8 cellular contexts compared by ENCODE assay signal in genomic region chr10:116849271-116850057, GRCh38. TPM values are rescaled to one million over a fixed set of nuclear protein-coding genes. Genes with fewer than 3 reads are reported as not detected.
DNase-seq lines count a peak whose midpoint lies in the region; ATAC-seq and TF ChIP-seq lines count a peak whose summit lies in the region.

Gene ENO4, plus strand, starts transcription at chr10:116849499. Its CDS starts 68 bp downstream, at chr10:116849567.

- H3K4me3 Mint-ChIP-seq in stimulated activated naive B cell treated with anti-CD40 and anti-IgM and Interleukin-4, amounts not matched to agents 10 μg/mL and 1 μg/mL and 100 μg/mL, for 72 hours: peak within 1 kb of the TSS; percentile 50 to 63

- peak within 1 kb of the TSS in 2 of 3 donors; percentile 5 to 40 for H3K27ac ChIP-seq in right lobe of liver

- H3K9me3 ChIP-seq in right lobe of liver: no peaks in the 10 kb centered on the region

- no peaks in the 10 kb centered on the region for H3K27me3 ChIP-seq in right lobe of liver

- H3K4me1 Mint-ChIP-seq in stimulated activated naive B cell treated with anti-CD40 and anti-IgM and Interleukin-4, amounts not matched to agents 10 μg/mL and 1 μg/mL and 100 μg/mL, for 72 hours: peaks cover 17 to 19% of the 10 kb centered on the region in 2 donors

- no peaks in the 10 kb centered on the region for H3K36me3 Mint-ChIP-seq in stimulated activated naive B cell treated with anti-CD40 and anti-IgM and Interleukin-4, amounts not matched to agents 10 μg/mL and 1 μg/mL and 100 μg/mL, for 72 hours

- TF ChIP-seq CTCF in GM10266 (IDR thresholded peaks at IDR 0.05; ENCODE audit: control insufficient read depth, insufficient read depth, low read depth, missing control alignments) (no peak), right lobe of liver (IDR thresholded peaks at IDR 0.05) (no peak)

- peak within 1 kb of the TSS; percentile 68 to 86 (median 79) for H3K4me3 ChIP-seq in right lobe of liver

- DNase-seq in GM10266 (ENCODE audit: extremely low spot score): peak; percentile 43
- peak; percentile 63 for DNase-seq in LoVo (ENCODE audit: low spot score)
- peak; percentile 77 for DNase-seq in SW480 (ENCODE audit: low spot score)
- DNase-seq in ecto neural progenitor cell (ENCODE audit: low spot score): peak; percentile 93
- peak; percentile 81 to 88 (median 82) for DNase-seq in right lobe of liver
- peak; percentile 9 for DNase-seq in stimulated activated naive B cell treated with anti-CD40 and anti-IgM and Interleukin-4, amounts not matched to agents 10 μg/mL and 1 μg/mL and 100 μg/mL, for 72 hours

- peak within 1 kb of the TSS; percentile 74 for H3K27ac Mint-ChIP-seq in stimulated activated naive B cell treated with anti-CD40 and anti-IgM and Interleukin-4, amounts not matched to agents 10 μg/mL and 1 μg/mL and 100 μg/mL, for 72 hours

- peaks cover 0 to 11% (median 0%) of the 10 kb centered on the region in 4 donors for H3K4me1 ChIP-seq in right lobe of liver

- intact Hi-C loops in right lobe of liver (cut with DNase I): no loop called here

- H3K27me3 Mint-ChIP-seq in stimulated activated naive B cell treated with anti-CD40 and anti-IgM and Interleukin-4, amounts not matched to agents 10 μg/mL and 1 μg/mL and 100 μg/mL, for 72 hours: peaks cover 49 to 57% of the 10 kb centered on the region in 2 donors

- H3K36me3 ChIP-seq in right lobe of liver: no peaks in the 10 kb centered on the region

- WGBS in right lobe of liver (ENCODE audit: insufficient coverage, low coverage, low lambda C conversion rate, missing lambda C conversion rate): 4% methylated on average over 28 of the region's 54 CpGs

- ATAC-seq in GM21786 (IDR thresholded peaks at IDR 0.05; ENCODE audit: unreplicated experiment): peak; percentile 49
- peak; percentile 88 to 94 (median 91) for ATAC-seq in right lobe of liver
- peak; percentile 25 to 32 for ATAC-seq in stimulated activated naive B cell treated with anti-CD40 and anti-IgM and Interleukin-4, amounts not matched to agents 10 μg/mL and 1 μg/mL and 100 μg/mL, for 72 hours (replicated peaks)
- ATAC-seq in HG02610 (IDR thresholded peaks at IDR 0.05; ENCODE audit: unreplicated experiment): no peak

- peaks cover 7 to 9% of the 10 kb centered on the region in 2 donors for H3K9me3 Mint-ChIP-seq in stimulated activated naive B cell treated with anti-CD40 and anti-IgM and Interleukin-4, amounts not matched to agents 10 μg/mL and 1 μg/mL and 100 μg/mL, for 72 hours

- peak; percentile 29 for TF ChIP-seq POLR2A in right lobe of liver (IDR thresholded peaks at IDR 0.05)

RNA-seq across cellular contexts. Expression of gene ENO4, which starts in this region (rescaled TPM):
- not detected for total RNA-seq in right lobe of liver

Comparison
In these comparisons a context has a peak if more than half of its experiments do, and no peak if none do; other contexts are left out.
1. Peak in DNase-seq, ATAC-seq, H3K4me3 ChIP-seq and H3K27ac ChIP-seq in right lobe of liver; RNA of the gene not detected or under 1 TPM.
2. DNase-seq: peak in every context shown above with its lines; median percentile 93 in ecto neural progenitor cell; 82 in right lobe of liver; 77 in SW480; 63 in LoVo; 43 in GM10266; 9 in stimulated activated naive B cell treated with anti-CD40 and anti-IgM and Interleukin-4, amounts not matched to agents 10 μg/mL and 1 μg/mL and 100 μg/mL, for 72 hours.